In the genomic region with DNA sequence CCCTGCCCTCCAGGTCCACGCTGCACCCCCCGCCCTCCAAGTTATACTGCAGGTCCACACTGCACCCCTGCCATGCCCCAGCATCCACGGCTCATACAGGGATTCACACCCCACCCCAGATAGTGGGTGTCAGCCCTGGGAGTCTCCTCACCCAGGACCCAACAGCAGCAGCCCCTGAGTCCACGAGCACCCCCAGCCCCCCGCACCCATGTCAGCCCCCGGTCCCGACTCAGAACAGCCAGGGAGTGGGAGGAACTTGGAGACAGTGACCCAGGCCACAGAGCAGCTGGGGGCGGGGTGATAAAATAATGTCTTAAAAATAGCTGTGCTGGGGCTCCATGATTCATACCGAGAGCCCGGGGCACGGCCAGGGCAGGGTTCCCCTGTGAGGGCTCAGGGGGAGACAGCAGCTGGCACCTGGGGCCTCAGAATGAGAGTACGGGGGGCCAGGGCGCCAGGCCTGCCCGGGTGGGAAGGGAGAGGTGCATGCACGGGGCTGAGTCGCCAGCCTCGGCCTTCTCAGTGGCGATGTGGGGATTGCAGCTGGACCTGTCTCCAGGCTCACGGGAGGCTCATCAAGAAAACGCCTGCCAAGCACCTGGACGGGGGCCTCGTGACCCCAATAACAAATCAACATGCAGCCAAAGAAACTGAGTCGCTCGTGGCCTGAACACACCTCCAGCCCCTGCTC, we compare ENCODE assay signal across 8 cellular contexts. TPM values are rescaled to one million over a fixed set of nuclear protein-coding genes. Genes with fewer than 3 reads are reported as not detected.
A peak's percentile ranks its signal among the peaks of the same experiment; 100 is the strongest.
DNase-seq lines count a peak whose midpoint lies in the region; ATAC-seq and TF ChIP-seq lines count a peak whose summit lies in the region.

No MANE protein-coding gene starts in this region.

- intact Hi-C loops in Right ventricle myocardium superior (cut with DNase I), result no loop called here

- ATAC-seq in HG03066 (IDR thresholded peaks at IDR 0.05; ENCODE audit: low read depth, unreplicated experiment) (peak; percentile 55), Right ventricle myocardium superior (ENCODE audit: poor library complexity) (peak; percentile 33), omental fat pad (ENCODE audit: low FRiP score) (no peak)

- DNase-seq in NK-92 treated with Interleukin-12 subunit alpha and Interleukin-12 subunit beta, amount 100 ng/mL, for 24 hours (lab: John Stamatoyannopoulos, UW), result peak; percentile 68
- DNase-seq in NK-92 (lab: John Stamatoyannopoulos, UW; ENCODE audit: unreplicated experiment) (no peak), UCSD-AML1 (lab: John Stamatoyannopoulos, UW; ENCODE audit: unreplicated experiment) (peak; percentile 16), Right ventricle myocardium superior (peak; percentile 46), anterior cingulate cortex (lab: John Stamatoyannopoulos, UW) (no peak), omental fat pad (ENCODE audit: low spot score) (no peak)
- DNase-seq in stimulated activated CD8-positive, alpha-beta memory T cell treated with anti-CD3 and anti-CD28 coated beads, Interleukin-15, amount 100 ng/mL, for 48 hours (ENCODE audit: low read depth in 2 of 2), result peak; percentile 80 to 82

- TF ChIP-seq CTCF in omental fat pad (IDR thresholded peaks at IDR 0.05), result no peak

RNA-seq across cellular contexts. Expression of a gene that starts 29.8 kb away (rescaled TPM):
- total RNA-seq in Right ventricle myocardium superior (6.4 TPM), omental fat pad (10 to 100 TPM in 3 of 4 donors, 1 to 10 TPM in 1; 6.7 to 21.7 (median 14.4) TPM)

RNA-seq across cellular contexts. Expression of a gene that starts 48.3 kb away (rescaled TPM):
- total RNA-seq in Right ventricle myocardium superior, result 20.6 TPM
- 10 to 100 TPM; 18.7 to 28.5 (median 23.5) TPM for total RNA-seq in omental fat pad

RNA-seq across cellular contexts. Expression of a gene that starts 50.7 kb away (rescaled TPM):
- total RNA-seq in Right ventricle myocardium superior (8.0 TPM), omental fat pad (10 to 100 TPM in 2 of 4 donors, 1 to 10 TPM in 2; 8.1 to 16.9 (median 10.0) TPM)

RNA-seq across cellular contexts. Expression of a gene that starts 58.3 kb away (rescaled TPM):
- not detected for total RNA-seq in Right ventricle myocardium superior
- total RNA-seq in omental fat pad, result not detected

Comparison
In these comparisons a context has a peak if more than half of its experiments do, and no peak if none do; other contexts are left out.
1. DNase-seq: peak in NK-92 treated with Interleukin-12 subunit alpha and Interleukin-12 subunit beta, amount 100 ng/mL, for 24 hours (single experiment), UCSD-AML1 (single experiment), Right ventricle myocardium superior (single experiment) and stimulated activated CD8-positive, alpha-beta memory T cell treated with anti-CD3 and anti-CD28 coated beads, Interleukin-15, amount 100 ng/mL, for 48 hours (2 of 2); none in NK-92 (single experiment), anterior cingulate cortex (0 of 58) and omental fat pad (single experiment).